Comparison of ENCODE assay signal across 8 cellular contexts in the genomic region with DNA sequence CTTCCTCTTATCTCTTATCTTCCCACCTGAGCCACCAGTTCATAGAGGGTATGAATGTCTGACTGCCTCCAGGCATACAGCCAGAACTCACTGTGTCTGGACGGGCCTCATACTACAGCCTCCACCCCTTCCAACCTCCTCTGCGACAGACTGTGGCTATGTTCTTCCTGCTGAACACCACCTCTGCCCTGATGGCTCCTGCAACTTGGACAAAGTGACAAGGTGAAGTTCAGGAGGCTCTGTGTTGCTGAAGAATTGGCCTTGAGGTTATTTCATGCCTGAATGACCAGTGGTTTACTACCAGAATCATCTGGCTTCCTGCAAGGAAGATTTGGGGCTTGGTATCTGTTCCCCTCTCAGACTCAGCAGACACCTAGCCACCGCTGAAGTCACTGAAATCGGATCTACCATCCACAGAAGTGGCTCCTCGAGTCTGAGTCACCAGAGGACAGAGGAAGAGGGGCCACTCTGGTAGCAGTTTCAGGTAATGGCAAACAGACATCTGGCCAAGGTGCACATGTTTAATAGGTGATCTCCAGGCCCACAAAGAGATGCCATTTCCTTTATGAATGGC. TPM values are rescaled to one million over a fixed set of nuclear protein-coding genes. Genes with fewer than 3 reads are reported as not detected.
DNase-seq lines count a peak whose midpoint lies in the region; ATAC-seq, FAIRE-seq and TF ChIP-seq lines count a peak whose summit lies in the region.
"Had no signal": no experiment of that assay in that cellular context is flagged by ENCODE, and none has a peak within 500 bp of the region (broad histone marks: within the 10 kb centered on the region; RNA-seq: fewer than 3 reads in every experiment).

No MANE protein-coding gene starts in this region.

- TF ChIP-seq CTCF in Peyer's patch (IDR thresholded peaks at IDR 0.05) (no peak), neutrophil (IDR thresholded peaks at IDR 0.05) (no peak)

- H3K27me3 ChIP-seq in Peyer's patch (no peaks in the 10 kb centered on the region), neutrophil (no peaks in the 10 kb centered on the region)

- H3K4me3 ChIP-seq in Peyer's patch, result no peak overlapping the region
- H3K4me3 ChIP-seq in neutrophil (ENCODE audit: low read depth in 1 of 2, low read length in 1 of 2), result no peak overlapping the region

- TF ChIP-seq POLR2A in Peyer's patch (IDR thresholded peaks at IDR 0.05), result no peak

- H3K4me1 ChIP-seq in Peyer's patch (peaks cover 14 to 47% (median 23%) of the 10 kb centered on the region in 4 donors), neutrophil (ENCODE audit: control insufficient read depth in 1 of 2, insufficient read depth in 1 of 2, low read depth in 1 of 2, low read length in 1 of 2) (no peaks in the 10 kb centered on the region)

- no peak for FAIRE-seq in urothelium cell line (lab: Jason Lieb, UNC)

- H3K9me3 ChIP-seq in Peyer's patch (no peaks in the 10 kb centered on the region), neutrophil (no peaks in the 10 kb centered on the region)

- peak overlapping the region; percentile 23 to 77 (median 51) for H3K27ac ChIP-seq in Peyer's patch
- peak overlapping the region; percentile 26 for H3K27ac ChIP-seq in neutrophil

- H3K36me3 ChIP-seq in Peyer's patch (peaks cover 0 to 25% (median 0%) of the 10 kb centered on the region in 3 donors), neutrophil (peaks cover 44% of the 10 kb centered on the region)

- DNase-seq in Peyer's patch, result peak in 2 of 3 donors; percentile 35 to 72
- DNase-seq in cerebellar nuclear complex (lab: John Stamatoyannopoulos, UW), result no peak
- DNase-seq in urothelium cell line (ENCODE audit: low spot score), result no peak
- DNase-seq in NK-92 (lab: John Stamatoyannopoulos, UW; ENCODE audit: unreplicated experiment), result no peak

- peak; percentile 54 for ATAC-seq in GM18873 (IDR thresholded peaks at IDR 0.05; ENCODE audit: low FRiP score, unreplicated experiment)
- peak; percentile 57 for ATAC-seq in HG02763 (IDR thresholded peaks at IDR 0.05; ENCODE audit: unreplicated experiment)

RNA-seq across cellular contexts. Expression of a gene that starts 14.2 kb away (rescaled TPM):
- total RNA-seq in Peyer's patch, result 100 to 1,000 TPM; 194 to 508 (median 288) TPM

RNA-seq across cellular contexts. Expression of a gene that starts 16.0 kb away (rescaled TPM):
- 100 to 1,000 TPM in 3 of 4 donors, 10 to 100 TPM in 1; 60.2 to 206 (median 151) TPM for total RNA-seq in Peyer's patch

RNA-seq across cellular contexts. Expression of a gene that starts 30.7 kb away (rescaled TPM):
- total RNA-seq in Peyer's patch, result not detected
- total RNA-seq: dermis microvascular lymphatic vessel endothelial cell had no signal

RNA-seq across cellular contexts. Expression of a gene that starts 32.7 kb away (rescaled TPM):
- total RNA-seq in Peyer's patch, result 100 to 1,000 TPM in 3 of 4 donors, 10 to 100 TPM in 1; 52.0 to 221 (median 174) TPM

RNA-seq across cellular contexts. Expression of a gene that starts 44.5 kb away (rescaled TPM):
- total RNA-seq in Peyer's patch, result not detected
- total RNA-seq: dermis microvascular lymphatic vessel endothelial cell had no signal

Comparison
In these comparisons a context has a peak if more than half of its experiments do, and no peak if none do; other contexts are left out.
1. DNase-seq: peak in Peyer's patch (2 of 3); none in cerebellar nuclear complex (0 of 2), urothelium cell line (single experiment) and NK-92 (single experiment).